ENCODE assay signal across 13 cellular contexts in genomic region chr11:100776212-100776896, GRCh38.
DNase-seq lines count a peak whose midpoint lies in the region; ATAC-seq and TF ChIP-seq lines count a peak whose summit lies in the region.
"Had no signal": no experiment of that assay in that cellular context is flagged by ENCODE, and none has a peak within 500 bp of the region (broad histone marks: within the 10 kb centered on the region; RNA-seq: fewer than 3 reads in every experiment).

No MANE protein-coding gene starts in this region.

- H3K9me3 ChIP-seq in AG04450 (ENCODE audit: control insufficient read depth, insufficient read depth, low read length) (no peaks in the 10 kb centered on the region), PC-3 (ENCODE audit: low read length) (no peaks in the 10 kb centered on the region), ascending aorta (no peaks in the 10 kb centered on the region)

- peaks cover 19% of the 10 kb centered on the region for H3K79me2 ChIP-seq in PC-3 (ENCODE audit: low read length)

- H3K4me3 Mint-ChIP-seq in activated CD4-positive, alpha-beta memory T cell treated with anti-CD3 and anti-CD28 coated beads for 36 hours, result no peak overlapping the region
- H3K4me3 Mint-ChIP-seq: activated naive CD8-positive, alpha-beta T cell; B cell; GM23338 had no signal

- H3K27me3 ChIP-seq in AG04450 (ENCODE audit: control insufficient read depth, insufficient read depth, low read length) (no peaks in the 10 kb centered on the region), PC-3 (ENCODE audit: low read length) (no peaks in the 10 kb centered on the region), ascending aorta (no peaks in the 10 kb centered on the region)

- no peak for TF ChIP-seq CTCF in AG04450 (IDR thresholded peaks at IDR 0.05; ENCODE audit: low read depth, low read length)
- TF ChIP-seq CTCF in PC-3 (conservative IDR thresholded peaks at IDR 0.05; ENCODE audit: low read depth, low read length), result no peak
- no peak for TF ChIP-seq CTCF in ascending aorta (IDR thresholded peaks at IDR 0.05)

- peaks cover 5% of the 10 kb centered on the region for H3F3A ChIP-seq in PC-3 (ENCODE audit: low read length, unreplicated experiment)

- no peaks in the 10 kb centered on the region for H3K27me3 Mint-ChIP-seq in activated CD4-positive, alpha-beta memory T cell treated with anti-CD3 and anti-CD28 coated beads for 36 hours
- H3K27me3 Mint-ChIP-seq: activated naive CD8-positive, alpha-beta T cell; B cell had no signal

- no peak overlapping the region for H2AFZ ChIP-seq in PC-3 (ENCODE audit: low read length)
- H2AFZ ChIP-seq: GM23338 had no signal

- no TSS peak for BruUV-seq in PC-3 (replicated peaks; lab: Mats Ljungman, UMichigan)

- no peaks in the 10 kb centered on the region for H3K9me3 Mint-ChIP-seq in activated CD4-positive, alpha-beta memory T cell treated with anti-CD3 and anti-CD28 coated beads for 36 hours
- H3K9me3 Mint-ChIP-seq: GM23338 had no signal

- H3K36me3 ChIP-seq in PC-3 (ENCODE audit: low read depth, low read length) (peaks cover 9% of the 10 kb centered on the region), ascending aorta (no peaks in the 10 kb centered on the region)

- POLR2A ChIA-PET in AG04450 (lab: Yijun Ruan, JAX) (interaction anchor here (0.7 kb wide), 2 partner anchors 17 to 88 kb away, joined by 3 to 5 read pairs; no protein-coding TSS in a partner anchor), PC-3 (lab: Charles Lee; ENCODE audit: unreplicated experiment) (interaction anchor here (0.5 to 3.7 kb wide), 15 partner anchors 23 to 220 kb away, joined by 3 to 85 read pairs (median 6); partner anchors contain the start of gene ARHGAP42)
- POLR2A ChIA-PET in activated CD4-positive, alpha-beta memory T cell treated with anti-CD3 and anti-CD28 coated beads for 36 hours (lab: Charles Lee), result interaction anchor here (0.7 kb wide), 1 partner anchor 75 kb away, joined by 3 read pairs; no protein-coding TSS in a partner anchor

- H3K27ac Mint-ChIP-seq in activated CD4-positive, alpha-beta memory T cell treated with anti-CD3 and anti-CD28 coated beads for 36 hours, result no peak overlapping the region
- H3K27ac Mint-ChIP-seq: activated naive CD8-positive, alpha-beta T cell; B cell had no signal

- H3K4me3 ChIP-seq in AG04450 (ENCODE audit: low read depth, low read length) (no peak overlapping the region), PC-3 (ENCODE audit: low read length) (peak overlapping the region; percentile 51), ascending aorta (no peak overlapping the region)
- H3K4me3 ChIP-seq: GM23338 had no signal

- peak; percentile 21 for DNase-seq in AG04450 (ENCODE audit: low read depth, low spot score)
- DNase-seq in PC-3, result peak; percentile 98
- peak; percentile 59 for DNase-seq in mucosa of gallbladder (ENCODE audit: low spot score)
- DNase-seq in activated CD4-positive, alpha-beta memory T cell treated with anti-CD3 and anti-CD28 coated beads for 36 hours, result no peak
- no peak for DNase-seq in ascending aorta (ENCODE audit: low spot score in 2 of 2)
- no peak for DNase-seq in OCI-M2 (lab: John Stamatoyannopoulos, UW; ENCODE audit: unreplicated experiment)
- DNase-seq: MM.1S, NCI-H526 treated with DMSO at 0.1 percent for 48 hours had no signal

- H3K36me3 Mint-ChIP-seq in activated CD4-positive, alpha-beta memory T cell treated with anti-CD3 and anti-CD28 coated beads for 36 hours, result no peaks in the 10 kb centered on the region
- H3K36me3 Mint-ChIP-seq: activated naive CD8-positive, alpha-beta T cell had no signal

- H3K9me2 ChIP-seq in PC-3 (replicated peaks; ENCODE audit: low read length), result no peaks in the 10 kb centered on the region

- CTCF ChIA-PET in AG04450 (lab: Charles Lee), result interaction anchor here (0.5 to 0.6 kb wide), 4 partner anchors 11 to 102 kb away, joined by 3 to 4 read pairs (median 3); no protein-coding TSS in a partner anchor
- CTCF ChIA-PET in PC-3 (lab: Charles Lee), result interaction anchor here (0.5 to 1.4 kb wide), 14 partner anchors 27 to 1468 kb away, joined by 3 to 16 read pairs (median 6); no protein-coding TSS in a partner anchor
- CTCF ChIA-PET in activated CD4-positive, alpha-beta memory T cell treated with anti-CD3 and anti-CD28 coated beads for 36 hours (lab: Charles Lee), result no interaction called here

- H4K20me1 ChIP-seq in PC-3 (ENCODE audit: low read length), result no peaks in the 10 kb centered on the region

- intact Hi-C loops in PC-3 (cut with micrococcal nuclease), result loop anchor here (1.0 kb wide), 5 partner anchors 52 to 200 kb away; no protein-coding TSS in a partner anchor
- intact Hi-C loops in activated CD4-positive, alpha-beta memory T cell treated with anti-CD3 and anti-CD28 coated beads for 36 hours (cut with micrococcal nuclease), result no loop called here
- intact Hi-C loops in ascending aorta (cut with DNase I), result no loop called here

- H3K4me2 ChIP-seq in PC-3 (ENCODE audit: low read length), result peak overlapping the region; percentile 80
- H3K4me2 ChIP-seq: GM23338 had no signal

- H3K9ac ChIP-seq in PC-3 (ENCODE audit: low read length), result peak overlapping the region; percentile 92

- H3K4me1 ChIP-seq in PC-3 (ENCODE audit: insufficient read depth, low read length), result peaks cover 36% of the 10 kb centered on the region
- no peaks in the 10 kb centered on the region for H3K4me1 ChIP-seq in ascending aorta

- TF ChIP-seq POLR2A in GM18505 (IDR thresholded peaks at IDR 0.05; ENCODE audit: borderline replicate concordance, extremely low read depth, insufficient read depth, insufficient read length), result no peak

- H3K4me1 Mint-ChIP-seq in activated CD4-positive, alpha-beta memory T cell treated with anti-CD3 and anti-CD28 coated beads for 36 hours (ENCODE audit: low read depth), result no peaks in the 10 kb centered on the region

- H3K27ac ChIP-seq in AG04450 (ENCODE audit: low read depth, low read length), result no peak overlapping the region
- peak overlapping the region; percentile 93 for H3K27ac ChIP-seq in PC-3 (ENCODE audit: low read length)
- H3K27ac ChIP-seq in ascending aorta, result no peak overlapping the region

- ATAC-seq in PC-3 (peak; percentile 71), esophagus mucosa (peak; percentile 91), GM18505 (IDR thresholded peaks at IDR 0.05; ENCODE audit: unreplicated experiment) (no peak)
- ATAC-seq: GM23338 had no signal

Comparison
In these comparisons a context has a peak if more than half of its experiments do, and no peak if none do; other contexts are left out.
1. DNase-seq: peak in AG04450 (single experiment), PC-3 (single experiment) and mucosa of gallbladder (single experiment); none in activated CD4-positive, alpha-beta memory T cell treated with anti-CD3 and anti-CD28 coated beads for 36 hours (single experiment), ascending aorta (0 of 2) and OCI-M2 (single experiment).